9 cellular contexts compared by ENCODE assay signal in the genomic region with DNA sequence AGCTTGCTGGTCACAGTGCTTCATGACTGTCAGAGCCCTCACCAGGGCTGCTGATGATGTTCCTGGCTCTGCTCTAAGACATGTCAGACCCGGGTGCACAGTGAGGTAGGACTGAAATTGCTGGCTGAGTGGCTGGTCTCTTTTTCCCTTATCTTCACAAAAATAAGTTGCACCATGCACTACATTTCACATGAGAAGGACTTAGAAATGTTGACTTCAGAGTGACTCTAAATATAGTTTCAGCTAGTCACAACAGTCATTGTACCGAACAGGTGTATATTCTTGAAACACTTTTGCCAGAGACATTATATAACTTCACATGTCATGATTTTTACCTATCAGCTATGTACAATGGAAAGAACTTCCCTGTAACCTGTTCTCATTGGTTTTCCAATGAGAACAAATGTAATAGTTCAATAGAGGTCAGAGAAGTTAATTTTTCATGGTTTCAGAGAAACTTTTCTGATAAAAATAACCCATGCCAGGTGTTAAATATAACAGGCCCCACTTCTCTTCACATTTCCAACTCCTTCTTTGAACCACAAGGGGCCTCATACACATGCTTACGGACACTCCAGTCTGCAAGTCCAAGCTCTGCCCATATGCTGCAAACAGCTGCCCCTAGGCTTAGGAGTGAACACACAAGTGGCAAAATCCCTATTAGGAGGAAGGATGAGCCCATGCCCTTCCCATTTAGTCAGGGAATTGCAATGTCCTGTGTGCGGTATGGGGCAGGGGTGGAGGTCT.
A peak's percentile ranks its signal among the peaks of the same experiment; 100 is the strongest.
DNase-seq lines count a peak whose midpoint lies in the region; ATAC-seq and TF ChIP-seq lines count a peak whose summit lies in the region.
"Had no signal": no experiment of that assay in that cellular context is flagged by ENCODE, and none has a peak within 500 bp of the region (broad histone marks: within the 10 kb centered on the region; RNA-seq: fewer than 3 reads in every experiment).

No MANE protein-coding gene starts in this region.

- H3K27ac Mint-ChIP-seq in WTC11 = peak overlapping the region; percentile 22; the same call in 1 of the 2 replicates

- peaks cover 8% of the 10 kb centered on the region for H3K4me1 ChIP-seq in right cardiac atrium (ENCODE audit: control insufficient read depth, insufficient read depth, low read length)

- CTCF ChIA-PET in WTC11 (lab: Charles Lee) = interaction anchor here (1.0 to 1.1 kb wide), 2 partner anchors 112 to 160 kb away, joined by 3 to 6 read pairs; no protein-coding TSS in a partner anchor

- H3K9me3 Mint-ChIP-seq in WTC11 = no peaks in the 10 kb centered on the region

- intact Hi-C loops in right cardiac atrium (cut with DNase I) = no loop called here

- H3K27me3 ChIP-seq in right cardiac atrium (ENCODE audit: control insufficient read depth, insufficient read depth) = no peaks in the 10 kb centered on the region

- no peaks in the 10 kb centered on the region; the same call in 1 of the 2 replicates for H3K27me3 Mint-ChIP-seq in WTC11 (ENCODE audit: low read depth)

- no peak for TF ChIP-seq CTCF in GM13977 (IDR thresholded peaks at IDR 0.05; ENCODE audit: extremely low read depth, insufficient read depth, missing control alignments)
- no peak for TF ChIP-seq CTCF in WTC11 (IDR thresholded peaks at IDR 0.05)

- ATAC-seq in GM19438 (IDR thresholded peaks at IDR 0.05; ENCODE audit: low read depth, unreplicated experiment) = peak; percentile 58
- ATAC-seq in HG03064 (IDR thresholded peaks at IDR 0.05; ENCODE audit: low read depth, unreplicated experiment) = peak; percentile 72
- ATAC-seq in WTC11 = no peak
- ATAC-seq in right cardiac atrium = no peak

- 95% methylated on average over 4 of the region's 4 CpGs for WGBS in right cardiac atrium

- H3K9me3 ChIP-seq in right cardiac atrium (ENCODE audit: control insufficient read depth, low read length) = no peaks in the 10 kb centered on the region

- H3K27ac ChIP-seq in right cardiac atrium (ENCODE audit: low read length) = no peak overlapping the region

- H3K4me3 Mint-ChIP-seq in WTC11 = no peak overlapping the region

- DNase-seq in GM13977 (ENCODE audit: low spot score) (peak; percentile 13), WTC11 (ENCODE audit: low spot score) (no peak), NCI-H1092 treated with DMSO at 0.1 percent for 48 hours (lab: John Stamatoyannopoulos, UW) (no peak), HUDEP-2 (lab: John Stamatoyannopoulos, UW; ENCODE audit: unreplicated experiment in 76 of 76) (no peak), epidermal melanocyte (ENCODE audit: insufficient read length, low spot score) (no peak), right cardiac atrium (no peak)
- DNase-seq: NCI-H1092 had no signal

- POLR2A ChIA-PET in WTC11 (lab: Charles Lee) = no interaction called here

- H3K4me3 ChIP-seq in right cardiac atrium (ENCODE audit: low read length) = no peak overlapping the region

- in situ Hi-C loops in GM13977 (cut with MboI; ENCODE audit: low pct_unique_long_range_greater_than_20kb, low sequenced_read_pairs, unreplicated experiment) = no loop called here

- peaks cover 30% of the 10 kb centered on the region for H3K4me1 Mint-ChIP-seq in WTC11

- H3K36me3 Mint-ChIP-seq in WTC11 = peaks cover 4% of the 10 kb centered on the region; the same call in 1 of the 2 replicates

TF ChIP-seq in WTC11, 78 proteins besides CTCF, POLR2A, EP300 and RAD21:
- TF ChIP-seq IRF2 (CRISPR knock-in tag; IDR thresholded peaks at IDR 0.05; ENCODE audit: borderline replicate concordance, low read depth) (no peak), ZNF671 (CRISPR knock-in tag; IDR thresholded peaks at IDR 0.05) (no peak), FOXP1 (CRISPR knock-in tag; IDR thresholded peaks at IDR 0.05; ENCODE audit: borderline replicate concordance) (no peak), ZNF121 (CRISPR knock-in tag; IDR thresholded peaks at IDR 0.05) (no peak), TEAD1 (CRISPR knock-in tag; IDR thresholded peaks at IDR 0.05) (no peak), SOX15 (CRISPR knock-in tag; IDR thresholded peaks at IDR 0.05) (no peak), GTF2I (CRISPR knock-in tag; conservative IDR thresholded peaks at IDR 0.05) (no peak), ELF4 (CRISPR knock-in tag; IDR thresholded peaks at IDR 0.05; ENCODE audit: low read depth) (no peak), GRHL2 (CRISPR knock-in tag; IDR thresholded peaks at IDR 0.05; ENCODE audit: insufficient replicate concordance, severe bottlenecking) (no peak), GABPB1 (CRISPR knock-in tag; IDR thresholded peaks at IDR 0.05) (no peak), SMAD4 (CRISPR knock-in tag; IDR thresholded peaks at IDR 0.05) (no peak), PRRX2 (CRISPR knock-in tag; IDR thresholded peaks at IDR 0.05) (no peak), TP53 (CRISPR knock-in tag; IDR thresholded peaks at IDR 0.05) (no peak), SP1 (CRISPR knock-in tag; conservative IDR thresholded peaks at IDR 0.05) (no peak)
- TF ChIP-seq, protein P1, sequence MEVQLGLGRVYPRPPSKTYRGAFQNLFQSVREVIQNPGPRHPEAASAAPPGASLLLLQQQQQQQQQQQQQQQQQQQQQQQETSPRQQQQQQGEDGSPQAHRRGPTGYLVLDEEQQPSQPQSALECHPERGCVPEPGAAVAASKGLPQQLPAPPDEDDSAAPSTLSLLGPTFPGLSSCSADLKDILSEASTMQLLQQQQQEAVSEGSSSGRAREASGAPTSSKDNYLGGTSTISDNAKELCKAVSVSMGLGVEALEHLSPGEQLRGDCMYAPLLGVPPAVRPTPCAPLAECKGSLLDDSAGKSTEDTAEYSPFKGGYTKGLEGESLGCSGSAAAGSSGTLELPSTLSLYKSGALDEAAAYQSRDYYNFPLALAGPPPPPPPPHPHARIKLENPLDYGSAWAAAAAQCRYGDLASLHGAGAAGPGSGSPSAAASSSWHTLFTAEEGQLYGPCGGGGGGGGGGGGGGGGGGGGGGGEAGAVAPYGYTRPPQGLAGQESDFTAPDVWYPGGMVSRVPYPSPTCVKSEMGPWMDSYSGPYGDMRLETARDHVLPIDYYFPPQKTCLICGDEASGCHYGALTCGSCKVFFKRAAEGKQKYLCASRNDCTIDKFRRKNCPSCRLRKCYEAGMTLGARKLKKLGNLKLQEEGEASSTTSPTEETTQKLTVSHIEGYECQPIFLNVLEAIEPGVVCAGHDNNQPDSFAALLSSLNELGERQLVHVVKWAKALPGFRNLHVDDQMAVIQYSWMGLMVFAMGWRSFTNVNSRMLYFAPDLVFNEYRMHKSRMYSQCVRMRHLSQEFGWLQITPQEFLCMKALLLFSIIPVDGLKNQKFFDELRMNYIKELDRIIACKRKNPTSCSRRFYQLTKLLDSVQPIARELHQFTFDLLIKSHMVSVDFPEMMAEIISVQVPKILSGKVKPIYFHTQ (CRISPR knock-in tag; IDR thresholded peaks at IDR 0.05) = no peak
- TF ChIP-seq, protein P2, sequence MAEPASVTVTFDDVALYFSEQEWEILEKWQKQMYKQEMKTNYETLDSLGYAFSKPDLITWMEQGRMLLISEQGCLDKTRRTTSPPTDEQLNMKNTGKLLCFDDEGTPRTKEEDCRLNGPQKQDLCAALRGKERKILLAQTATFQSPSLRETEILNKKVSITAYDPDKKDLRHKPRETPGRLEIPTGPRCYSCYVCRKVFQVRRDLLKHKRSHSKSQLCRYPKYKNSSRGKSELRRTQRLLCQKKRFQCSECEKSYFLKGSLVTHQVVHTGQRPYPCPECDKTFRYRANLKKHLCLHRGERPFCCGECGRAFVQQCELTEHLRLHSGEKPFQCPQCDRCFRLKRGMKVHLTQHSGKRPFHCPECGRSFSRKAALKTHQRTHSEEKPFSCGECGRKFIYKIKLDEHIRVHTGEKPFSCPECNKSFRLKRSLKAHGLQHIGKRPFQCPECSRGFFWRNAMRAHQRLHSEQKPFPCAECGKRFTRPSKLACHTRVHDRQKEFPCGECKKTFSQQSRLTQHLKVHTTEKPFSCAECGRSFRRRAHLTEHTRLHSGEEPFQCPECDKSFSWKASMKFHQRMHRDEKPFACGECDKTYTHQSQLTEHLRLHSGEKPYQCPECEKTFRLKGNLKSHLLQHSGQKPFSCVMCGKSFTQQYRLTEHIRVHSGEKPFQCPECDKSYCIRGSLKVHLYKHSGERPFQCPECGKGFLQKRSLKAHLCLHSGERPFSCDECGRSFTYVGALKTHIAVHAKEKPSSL (CRISPR knock-in tag; conservative IDR thresholded peaks at IDR 0.05) = no peak
- TF ChIP-seq, protein P3, sequence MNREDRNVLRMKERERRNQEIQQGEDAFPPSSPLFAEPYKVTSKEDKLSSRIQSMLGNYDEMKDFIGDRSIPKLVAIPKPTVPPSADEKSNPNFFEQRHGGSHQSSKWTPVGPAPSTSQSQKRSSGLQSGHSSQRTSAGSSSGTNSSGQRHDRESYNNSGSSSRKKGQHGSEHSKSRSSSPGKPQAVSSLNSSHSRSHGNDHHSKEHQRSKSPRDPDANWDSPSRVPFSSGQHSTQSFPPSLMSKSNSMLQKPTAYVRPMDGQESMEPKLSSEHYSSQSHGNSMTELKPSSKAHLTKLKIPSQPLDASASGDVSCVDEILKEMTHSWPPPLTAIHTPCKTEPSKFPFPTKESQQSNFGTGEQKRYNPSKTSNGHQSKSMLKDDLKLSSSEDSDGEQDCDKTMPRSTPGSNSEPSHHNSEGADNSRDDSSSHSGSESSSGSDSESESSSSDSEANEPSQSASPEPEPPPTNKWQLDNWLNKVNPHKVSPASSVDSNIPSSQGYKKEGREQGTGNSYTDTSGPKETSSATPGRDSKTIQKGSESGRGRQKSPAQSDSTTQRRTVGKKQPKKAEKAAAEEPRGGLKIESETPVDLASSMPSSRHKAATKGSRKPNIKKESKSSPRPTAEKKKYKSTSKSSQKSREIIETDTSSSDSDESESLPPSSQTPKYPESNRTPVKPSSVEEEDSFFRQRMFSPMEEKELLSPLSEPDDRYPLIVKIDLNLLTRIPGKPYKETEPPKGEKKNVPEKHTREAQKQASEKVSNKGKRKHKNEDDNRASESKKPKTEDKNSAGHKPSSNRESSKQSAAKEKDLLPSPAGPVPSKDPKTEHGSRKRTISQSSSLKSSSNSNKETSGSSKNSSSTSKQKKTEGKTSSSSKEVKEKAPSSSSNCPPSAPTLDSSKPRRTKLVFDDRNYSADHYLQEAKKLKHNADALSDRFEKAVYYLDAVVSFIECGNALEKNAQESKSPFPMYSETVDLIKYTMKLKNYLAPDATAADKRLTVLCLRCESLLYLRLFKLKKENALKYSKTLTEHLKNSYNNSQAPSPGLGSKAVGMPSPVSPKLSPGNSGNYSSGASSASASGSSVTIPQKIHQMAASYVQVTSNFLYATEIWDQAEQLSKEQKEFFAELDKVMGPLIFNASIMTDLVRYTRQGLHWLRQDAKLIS (CRISPR knock-in tag; IDR thresholded peaks at IDR 0.05; ENCODE audit: borderline replicate concordance) = no peak

Comparison
In these comparisons a context has a peak if more than half of its experiments do, and no peak if none do; other contexts are left out.
1. ATAC-seq: peak in GM19438 (single experiment) and HG03064 (single experiment); none in WTC11 (single experiment) and right cardiac atrium (0 of 2).